8 cellular contexts compared by ENCODE assay signal in genomic region chr1:225879521-225880209, GRCh38. TPM values are rescaled to one million over a fixed set of nuclear protein-coding genes. Genes with fewer than 3 reads are reported as not detected.
DNase-seq lines count a peak whose midpoint lies in the region; ATAC-seq, FAIRE-seq and TF ChIP-seq lines count a peak whose summit lies in the region.

No MANE protein-coding gene starts in this region.

- H3K27me3 ChIP-seq in DND-41 (ENCODE audit: insufficient read depth, low read length, poor library complexity) (peaks cover 9% of the 10 kb centered on the region), NT2/D1 (ENCODE audit: insufficient read depth, insufficient read length) (peaks cover 6% of the 10 kb centered on the region), duodenal mucosa (ENCODE audit: control insufficient read depth in 1 of 2, insufficient read depth in 2 of 2, low read length in 2 of 2) (no peaks in the 10 kb centered on the region), osteoblast (ENCODE audit: insufficient read depth, low read length) (no peaks in the 10 kb centered on the region)

- H3K4me2 ChIP-seq in DND-41 (ENCODE audit: insufficient read depth, low read length) (peak overlapping the region; percentile 88), osteoblast (ENCODE audit: insufficient read depth, low read length) (no peak overlapping the region)

- H3K79me2 ChIP-seq in DND-41 (ENCODE audit: insufficient read depth, low read length), result no peaks in the 10 kb centered on the region
- H3K79me2 ChIP-seq in osteoblast (ENCODE audit: insufficient read depth, low read length), result peaks cover 52% of the 10 kb centered on the region

- H2AFZ ChIP-seq in DND-41 (ENCODE audit: low read depth, low read length) (no peak overlapping the region), osteoblast (ENCODE audit: low read length) (no peak overlapping the region)

- FAIRE-seq in H54 (lab: Jason Lieb, UNC), result no peak

- TF ChIP-seq POLR2A in H54 (IDR thresholded peaks at IDR 0.05; ENCODE audit: low read depth, low read length), result no peak

- H3K9ac ChIP-seq in DND-41 (ENCODE audit: low read depth, low read length) (peak overlapping the region; percentile 33; the same call in 1 of the 2 replicates), NT2/D1 (ENCODE audit: insufficient read length, low read depth) (peak overlapping the region; percentile 45), duodenal mucosa (ENCODE audit: low read depth in 1 of 2, low read length in 2 of 2) (peak overlapping the region; percentile 48 to 97)

- H3K9me3 ChIP-seq in DND-41 (ENCODE audit: insufficient read depth, low read length, severe bottlenecking) (no peaks in the 10 kb centered on the region), NT2/D1 (ENCODE audit: insufficient read depth, low read length) (no peaks in the 10 kb centered on the region), duodenal mucosa (ENCODE audit: control insufficient read depth in 1 of 2, low read length in 2 of 2) (no peaks in the 10 kb centered on the region), osteoblast (ENCODE audit: low read depth, low read length) (no peaks in the 10 kb centered on the region)

- TF ChIP-seq CTCF in DND-41 (IDR thresholded peaks at IDR 0.05; ENCODE audit: borderline replicate concordance, extremely low read depth, low read length, poor library complexity, severe bottlenecking), result no peak
- no peak for TF ChIP-seq CTCF in osteoblast (IDR thresholded peaks at IDR 0.05; ENCODE audit: extremely low read depth, low read depth, low read length)
- no peak for TF ChIP-seq CTCF in GM20000 (IDR thresholded peaks at IDR 0.05; ENCODE audit: extremely low read depth, missing control alignments)

- H4K20me1 ChIP-seq in DND-41 (ENCODE audit: insufficient read depth, low read length), result peaks cover 3% of the 10 kb centered on the region; the same call in 1 of the 2 replicates
- peaks cover 31% of the 10 kb centered on the region for H4K20me1 ChIP-seq in osteoblast (ENCODE audit: insufficient read depth, low read length)

- H3K27ac ChIP-seq in DND-41 (ENCODE audit: low read length), result peak overlapping the region; percentile 79
- H3K27ac ChIP-seq in duodenal mucosa (ENCODE audit: low read depth, low read length), result peak overlapping the region; percentile 58
- no peak overlapping the region for H3K27ac ChIP-seq in osteoblast (ENCODE audit: low read depth, low read length)

- DNase-seq in DND-41 (peak; percentile 76), NT2/D1 (ENCODE audit: low read depth, low spot score) (no peak), osteoblast (ENCODE audit: insufficient read length, low spot score, missing footprints) (peak; percentile 51), GM20000 (ENCODE audit: low spot score) (no peak), H54 (ENCODE audit: insufficient read length, low spot score) (no peak), NCI-H524 (lab: John Stamatoyannopoulos, UW) (no peak)
- DNase-seq in stimulated activated CD4-positive, alpha-beta T cell treated with anti-CD3 and anti-CD28 coated beads, Interleukin-4, amount 100 ng/mL, for 4 hours, result no peak

- peaks cover 3% of the 10 kb centered on the region; the same call in 1 of the 2 replicates for H3K36me3 ChIP-seq in DND-41 (ENCODE audit: insufficient read depth, low read length)
- H3K36me3 ChIP-seq in NT2/D1 (ENCODE audit: insufficient read depth, insufficient read length, low read length), result peaks cover 32% of the 10 kb centered on the region
- peaks cover 3 to 17% of the 10 kb centered on the region in 2 donors for H3K36me3 ChIP-seq in duodenal mucosa (ENCODE audit: control insufficient read depth in 1 of 2, insufficient read depth in 2 of 2, low read length in 2 of 2)
- peaks cover 14% of the 10 kb centered on the region for H3K36me3 ChIP-seq in osteoblast (ENCODE audit: insufficient read depth, low read length)

- peaks cover 44% of the 10 kb centered on the region for H3K4me1 ChIP-seq in DND-41 (ENCODE audit: insufficient read depth, low read length)
- peaks cover 25% of the 10 kb centered on the region for H3K4me1 ChIP-seq in NT2/D1 (ENCODE audit: insufficient read depth, insufficient read length)
- H3K4me1 ChIP-seq in duodenal mucosa (ENCODE audit: control insufficient read depth in 1 of 2, insufficient read depth in 2 of 2, low read length in 2 of 2), result peaks cover 55 to 73% of the 10 kb centered on the region in 2 donors
- peaks cover 31% of the 10 kb centered on the region for H3K4me1 ChIP-seq in osteoblast (ENCODE audit: insufficient read depth, low read length)

- peak; percentile 80 for ATAC-seq in DND-41 (ENCODE audit: insufficient read depth, low read depth)

- H3K4me3 ChIP-seq in DND-41 (ENCODE audit: low read depth in 1 of 2, low read length in 2 of 2) (peak overlapping the region in 1 of 2 experiments; percentile 42; a peak in 2 of 4 replicates), NT2/D1 (ENCODE audit: insufficient read length, low read depth) (no peak overlapping the region), duodenal mucosa (ENCODE audit: low read depth in 1 of 2, low read length in 2 of 2) (peak overlapping the region; percentile 81 to 89), osteoblast (ENCODE audit: insufficient read depth, low read length) (no peak overlapping the region)

RNA-seq across cellular contexts. Expression of gene TMEM63A, which starts 2.5 kb away (rescaled TPM):
- 23.2 and 31.5 TPM in 2 replicates for total RNA-seq in osteoblast

RNA-seq across cellular contexts. Expression of gene LEFTY1, which starts 9.3 kb away (rescaled TPM):
- under 0.01 TPM in 1 of 2 replicates, not detected in the other for total RNA-seq in osteoblast

RNA-seq across cellular contexts. Expression of gene PYCR2, which starts 44.4 kb away (rescaled TPM):
- total RNA-seq in osteoblast, result 25.9 and 29.0 TPM in 2 replicates

Comparison
In these comparisons a context has a peak if more than half of its experiments do, and no peak if none do; other contexts are left out.
1. DNase-seq: peak in DND-41 (single experiment) and osteoblast (single experiment); none in NT2/D1 (single experiment), GM20000 (single experiment), H54 (single experiment), NCI-H524 (0 of 2) and stimulated activated CD4-positive, alpha-beta T cell treated with anti-CD3 and anti-CD28 coated beads, Interleukin-4, amount 100 ng/mL, for 4 hours (0 of 2).
2. H3K4me3 ChIP-seq: peak in duodenal mucosa (2 of 2); none in NT2/D1 (single experiment) and osteoblast (single experiment).
3. Peak in every context shown above with its lines, with median percentiles within 50 percentile points of each other: H3K9ac ChIP-seq.